In genomic region chr19:12806242-12807131, GRCh38 we compare ENCODE assay signal across 1 cellular context.
TF ChIP-seq lines count a peak whose summit lies in the region.

Gene RNASEH2A (plus strand): TSS chr19:12806584. CDS start chr19:12806674, 90 bp downstream.

TF ChIP-seq in K562, 482 proteins besides CTCF, POLR2A, EP300 and RAD21 (continued from another document and continues in another):
- TF ChIP-seq BCLAF1 (IDR thresholded peaks at IDR 0.05; ENCODE audit: borderline replicate concordance in 1 of 2, control insufficient read depth in 1 of 2, low read depth in 2 of 2, low read length in 1 of 2) (no peak), BRD9 (IDR thresholded peaks at IDR 0.05; ENCODE audit: low read depth, partially characterized antibody) (no peak), SMARCB1 (IDR thresholded peaks at IDR 0.05; ENCODE audit: insufficient read length, low read depth) (no peak), TEAD4 (IDR thresholded peaks at IDR 0.05; ENCODE audit: low read length) (0 out of 2 replicates have a peak, but pooled peaks have one; percentile 10), TEAD4 (CRISPR knock-in tag; IDR thresholded peaks at IDR 0.05; ENCODE audit: borderline replicate concordance) (no peak), ZNF217 (CRISPR knock-in tag; IDR thresholded peaks at IDR 0.05) (no peak), ZNF699 (CRISPR knock-in tag; IDR thresholded peaks at IDR 0.05; ENCODE audit: insufficient replicate concordance) (no peak), ZBTB2 (IDR thresholded peaks at IDR 0.05) (peak; percentile 100), MCM5 (IDR thresholded peaks at IDR 0.05; ENCODE audit: low read depth) (no peak), SPI1 (IDR thresholded peaks at IDR 0.05; ENCODE audit: borderline replicate concordance, low read depth, low read length) (no peak), CCAR2 (IDR thresholded peaks at IDR 0.05; ENCODE audit: low read depth, low read length) (no peak), HDAC3 (IDR thresholded peaks at IDR 0.05; ENCODE audit: borderline replicate concordance, partially characterized antibody) (no peak), TOE1 (IDR thresholded peaks at IDR 0.05; ENCODE audit: borderline replicate concordance) (no peak; the same call in 1 of the 2 replicates), TOE1 (CRISPR knock-in tag; IDR thresholded peaks at IDR 0.05; ENCODE audit: borderline replicate concordance, low read depth) (no peak), IRF9 (tag; IDR thresholded peaks at IDR 0.05) (no peak), SREBF2 (CRISPR knock-in tag; IDR thresholded peaks at IDR 0.05) (no peak), IRF2 (CRISPR knock-in tag; IDR thresholded peaks at IDR 0.05) (no peak), SAP30 (IDR thresholded peaks at IDR 0.05; ENCODE audit: borderline replicate concordance, insufficient read depth, low read depth, low read length, poor library complexity, severe bottlenecking) (peak; percentile 94), XRCC5 (IDR thresholded peaks at IDR 0.05; ENCODE audit: low read depth, low read length) (peak; percentile 40), TAF1 (IDR thresholded peaks at IDR 0.05; ENCODE audit: control insufficient read depth, extremely low read depth, insufficient read depth, low read length, severe bottlenecking) (peak; percentile 57), ZKSCAN1 (IDR thresholded peaks at IDR 0.05; ENCODE audit: low read depth, low read length) (no peak), ZNF354B (CRISPR knock-in tag; IDR thresholded peaks at IDR 0.05) (no peak), WHSC1 (IDR thresholded peaks at IDR 0.05; ENCODE audit: low read length) (no peak), CBX1 (IDR thresholded peaks at IDR 0.05; ENCODE audit: low read depth) (peak; percentile 71; the same call in 1 of the 2 replicates), TEAD2 (tag; IDR thresholded peaks at IDR 0.05) (no peak), ZNF23 (CRISPR knock-in tag; IDR thresholded peaks at IDR 0.05) (no peak), PPARD (CRISPR knock-in tag; IDR thresholded peaks at IDR 0.05) (no peak), ZNF551 (CRISPR knock-in tag; IDR thresholded peaks at IDR 0.05) (no peak), MTF1 (CRISPR knock-in tag; IDR thresholded peaks at IDR 0.05; ENCODE audit: borderline replicate concordance) (no peak), KDM5B (IDR thresholded peaks at IDR 0.05; ENCODE audit: insufficient replicate concordance, low read depth, low read length) (peak; percentile 79), PTRF (tag; IDR thresholded peaks at IDR 0.05) (no peak), ZBTB7A (IDR thresholded peaks at IDR 0.05; ENCODE audit: borderline replicate concordance, control insufficient read depth, low read depth, low read length) (peak; percentile 66; the same call in 1 of the 2 replicates), DLX4 (CRISPR knock-in tag; IDR thresholded peaks at IDR 0.05) (no peak), NFIX (CRISPR knock-in tag; IDR thresholded peaks at IDR 0.05; ENCODE audit: low read depth) (no peak), RBBP5 (IDR thresholded peaks at IDR 0.05; ENCODE audit: borderline replicate concordance, insufficient read depth, low read length, poor library complexity, severe bottlenecking) (peak; percentile 30), YBX1 (IDR thresholded peaks at IDR 0.05) (no peak), ZNF280A (IDR thresholded peaks at IDR 0.05; ENCODE audit: low read depth, partially characterized antibody) (no peak), DPF2 (IDR thresholded peaks at IDR 0.05) (no peak; the same call in 1 of the 2 replicates), ZNF785 (CRISPR knock-in tag; IDR thresholded peaks at IDR 0.05) (no peak), MNT (conservative IDR thresholded peaks at IDR 0.05) (peak; percentile 75 to 90), POLR3A (IDR thresholded peaks at IDR 0.05; ENCODE audit: borderline replicate concordance, extremely low read depth, insufficient read depth, insufficient read length) (no peak), ZNF655 (CRISPR knock-in tag; IDR thresholded peaks at IDR 0.05) (no peak), TRIM28 (IDR thresholded peaks at IDR 0.05) (no peak), ZNF146 (CRISPR knock-in tag; IDR thresholded peaks at IDR 0.05; ENCODE audit: unreplicated experiment) (no peak), BACH1 (tag; IDR thresholded peaks at IDR 0.05) (no peak), SRSF3 (IDR thresholded peaks at IDR 0.05; ENCODE audit: insufficient read depth, low read length) (no peak), MYC (IDR thresholded peaks at IDR 0.05; ENCODE audit: low read depth, low read length) (peak; percentile 84), MYC (CRISPR knock-in tag; IDR thresholded peaks at IDR 0.05; ENCODE audit: borderline replicate concordance, low read depth) (no peak), HSF4 (CRISPR knock-in tag; IDR thresholded peaks at IDR 0.05; ENCODE audit: borderline replicate concordance) (no peak), ERF (CRISPR knock-in tag; IDR thresholded peaks at IDR 0.05) (0 out of 2 replicates have a peak, but pooled peaks have one; percentile 21), NELFE (IDR thresholded peaks at IDR 0.05; ENCODE audit: insufficient read depth, insufficient read length) (no peak), ZBTB5 (IDR thresholded peaks at IDR 0.05) (no peak), HOXB6 (CRISPR knock-in tag; IDR thresholded peaks at IDR 0.05; ENCODE audit: borderline replicate concordance) (no peak), CREB5 (CRISPR knock-in tag; IDR thresholded peaks at IDR 0.05) (no peak), ZBTB43 (CRISPR knock-in tag; IDR thresholded peaks at IDR 0.05) (no peak)
